ENCODE assay signal across 1 cellular context in genomic region chr6:160768101-160768500, GRCh38.
TF ChIP-seq lines count a peak whose summit lies in the region.

No MANE protein-coding gene starts in this region.

TF ChIP-seq in GM23338, 12 proteins besides CTCF, POLR2A, EP300 and RAD21 (continued from another document):
- TF ChIP-seq ZNF462 (CRISPR knock-in tag; IDR thresholded peaks at IDR 0.05), result no peak
- TF ChIP-seq REST (IDR thresholded peaks at IDR 0.05; ENCODE audit: unreplicated experiment), result no peak
- TF ChIP-seq NANOG (IDR thresholded peaks at IDR 0.05; ENCODE audit: borderline replicate concordance), result no peak
- TF ChIP-seq STAT1 (IDR thresholded peaks at IDR 0.05; ENCODE audit: unreplicated experiment), result no peak
- TF ChIP-seq POLR2AphosphoS5 (IDR thresholded peaks at IDR 0.05; ENCODE audit: low read depth), result no peak
- TF ChIP-seq CREB1 (CRISPR knock-in tag; IDR thresholded peaks at IDR 0.05; ENCODE audit: low read depth), result no peak
- TF ChIP-seq ZNF114 (CRISPR knock-in tag; IDR thresholded peaks at IDR 0.05), result no peak
- TF ChIP-seq JUNB (IDR thresholded peaks at IDR 0.05; ENCODE audit: unreplicated experiment), result no peak
